In the genomic region with DNA sequence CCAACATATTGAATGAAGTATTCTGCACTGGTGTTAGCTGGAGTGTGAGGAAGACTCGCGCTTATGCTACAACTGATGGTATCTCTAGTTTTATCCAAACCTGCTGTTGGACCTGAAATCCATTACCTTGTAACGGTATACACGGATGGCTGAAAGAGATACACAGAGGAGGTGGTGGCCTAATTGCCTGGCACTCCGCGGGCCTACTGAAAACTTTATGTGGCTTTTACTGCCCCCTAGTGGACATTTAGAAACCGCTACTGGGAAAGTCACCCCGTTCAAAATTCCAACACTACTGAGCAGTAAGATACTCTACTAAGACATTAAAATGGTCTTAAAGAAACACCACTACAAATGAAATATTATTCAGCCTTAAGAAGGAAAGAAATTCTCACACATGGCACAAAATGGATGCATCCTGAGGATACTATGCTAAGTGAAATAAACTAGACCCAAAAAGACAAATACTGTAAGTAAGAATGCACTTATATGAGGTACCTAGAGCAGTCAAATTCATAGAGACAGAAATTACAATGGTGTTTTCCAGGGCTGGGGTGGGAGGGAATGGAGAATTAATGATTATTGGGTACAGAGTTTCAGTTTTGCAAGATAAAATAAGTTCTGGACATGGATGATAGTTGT, we compare ENCODE assay signal across 8 cellular contexts.
DNase-seq lines count a peak whose midpoint lies in the region; ATAC-seq, FAIRE-seq and TF ChIP-seq lines count a peak whose summit lies in the region.

No MANE protein-coding gene starts in this region.

- intact Hi-C loops in ovary (cut with DNase I), result loop anchor here (2.0 to 10.0 kb wide), 9 partner anchors 138 to 448 kb away; no protein-coding TSS in a partner anchor

- peak; percentile 95 for DNase-seq in G401 (ENCODE audit: low spot score)
- peak; percentile 52 for DNase-seq in HTR-8/SVneo (ENCODE audit: insufficient read length, low spot score)
- DNase-seq in NT2/D1 (ENCODE audit: low read depth, low spot score), result peak; percentile 68
- peak; percentile 35 to 65 for DNase-seq in frontal cortex (ENCODE audit: low spot score in 2 of 2)
- peak; percentile 54 to 77 (median 66) for DNase-seq in ovary

- H3K4me3 ChIP-seq in NT2/D1 (ENCODE audit: insufficient read length, low read depth), result no peak overlapping the region
- no peak overlapping the region for H3K4me3 ChIP-seq in ovary

- H3K4me1 Mint-ChIP-seq in activated T-helper 17 cell treated with anti-CD3 and anti-CD28 coated beads, Interleukin-2, amount 50 U/mL, for 72 hours, result peaks cover 5% of the 10 kb centered on the region

- no peak overlapping the region for H3K27ac ChIP-seq in ovary

- TF ChIP-seq CTCF in ovary (IDR thresholded peaks at IDR 0.05), result peak; percentile 81 to 86 (median 84)

- TF ChIP-seq EP300 in ovary (IDR thresholded peaks at IDR 0.05), result no peak

- in situ Hi-C loops in G401 (cut with HindIII; ENCODE audit: low sequenced_read_pairs), result no loop called here

- no peaks in the 10 kb centered on the region for H3K36me3 ChIP-seq in NT2/D1 (ENCODE audit: insufficient read depth, insufficient read length, low read length)
- H3K36me3 ChIP-seq in ovary, result no peaks in the 10 kb centered on the region

- no peaks in the 10 kb centered on the region for H3K27me3 Mint-ChIP-seq in activated T-helper 17 cell treated with anti-CD3 and anti-CD28 coated beads, Interleukin-2, amount 50 U/mL, for 72 hours

- 13 to 15% (median 13%) methylated on average over 8 of the region's 8 CpGs for WGBS in ovary, 3 donors

- H3K9me3 ChIP-seq in NT2/D1 (ENCODE audit: insufficient read depth, low read length) (no peaks in the 10 kb centered on the region), ovary (no peaks in the 10 kb centered on the region)

- H3K9me3 Mint-ChIP-seq in activated T-helper 17 cell treated with anti-CD3 and anti-CD28 coated beads, Interleukin-2, amount 50 U/mL, for 72 hours, result no peaks in the 10 kb centered on the region

- peak; percentile 63 for ATAC-seq in activated T-helper 17 cell treated with anti-CD3 and anti-CD28 coated beads, Interleukin-2, amount 50 U/mL, for 72 hours (replicated peaks)
- no peak for ATAC-seq in HG03039 (IDR thresholded peaks at IDR 0.05; ENCODE audit: unreplicated experiment)
- ATAC-seq in GM19351 (IDR thresholded peaks at IDR 0.05; ENCODE audit: unreplicated experiment), result no peak

- H3K36me3 Mint-ChIP-seq in activated T-helper 17 cell treated with anti-CD3 and anti-CD28 coated beads, Interleukin-2, amount 50 U/mL, for 72 hours (ENCODE audit: low read depth), result peaks cover 8% of the 10 kb centered on the region

- no peak overlapping the region for H3K4me3 Mint-ChIP-seq in activated T-helper 17 cell treated with anti-CD3 and anti-CD28 coated beads, Interleukin-2, amount 50 U/mL, for 72 hours

- no peak for FAIRE-seq in HTR-8/SVneo (lab: Jason Lieb, UNC)
- FAIRE-seq in frontal cortex (lab: Jason Lieb, UNC), result peak; percentile 64

- H3K27ac Mint-ChIP-seq in activated T-helper 17 cell treated with anti-CD3 and anti-CD28 coated beads, Interleukin-2, amount 50 U/mL, for 72 hours, result no peak overlapping the region

- H3K4me1 ChIP-seq in NT2/D1 (ENCODE audit: insufficient read depth, insufficient read length) (peaks cover 2% of the 10 kb centered on the region), ovary (ENCODE audit: insufficient read depth) (peaks cover under 1% of the 10 kb centered on the region)

- H3K27me3 ChIP-seq in NT2/D1 (ENCODE audit: insufficient read depth, insufficient read length), result peaks cover 65% of the 10 kb centered on the region
- H3K27me3 ChIP-seq in ovary, result no peaks in the 10 kb centered on the region

- H3K9ac ChIP-seq in NT2/D1 (ENCODE audit: insufficient read length, low read depth), result no peak overlapping the region

- TF ChIP-seq POLR2A in ovary (IDR thresholded peaks at IDR 0.05), result no peak
